ENCODE assay signal across 25 cellular contexts in genomic region chr10:28014651-28015050, GRCh38. TPM values are rescaled to one million over a fixed set of nuclear protein-coding genes. Genes with fewer than 3 reads are reported as not detected.
"Had no signal": no experiment of that assay in that cellular context is flagged by ENCODE, and none has a peak within 500 bp of the region (broad histone marks: within the 10 kb centered on the region; RNA-seq: fewer than 3 reads in every experiment).

No MANE protein-coding gene starts in this region.

- H3K4me1 Mint-ChIP-seq: endodermal cell; stimulated activated effector memory CD8-positive, alpha-beta T cell treated with anti-CD3 and anti-CD28 coated beads, Interleukin-12 subunit alpha, Interleukin-12 subunit beta, amount 100 ng/mL, for 72 hours had no signal

- H3K4me3 Mint-ChIP-seq: endodermal cell; naive thymus-derived CD8-positive, alpha-beta T cell; nephron progenitor cell; stimulated activated effector memory CD8-positive, alpha-beta T cell treated with anti-CD3 and anti-CD28 coated beads, Interleukin-12 subunit alpha, Interleukin-12 subunit beta, amount 100 ng/mL, for 72 hours had no signal

- H3K36me3 ChIP-seq: gastrocnemius medialis, lower lobe of right lung, right atrium auricular region, thoracic aorta, tibial nerve, upper lobe of left lung had no signal

- H3K27ac ChIP-seq: epithelial cell of prostate, gastrocnemius medialis, lower lobe of right lung, prostate gland, right atrium auricular region, thoracic aorta, tibial nerve, upper lobe of left lung had no signal

- H3K36me3 Mint-ChIP-seq: stimulated activated effector memory CD8-positive, alpha-beta T cell treated with anti-CD3 and anti-CD28 coated beads, Interleukin-12 subunit alpha, Interleukin-12 subunit beta, amount 100 ng/mL, for 72 hours had no signal

- H3K27ac Mint-ChIP-seq: endodermal cell; naive thymus-derived CD8-positive, alpha-beta T cell; nephron progenitor cell; stimulated activated effector memory CD8-positive, alpha-beta T cell treated with anti-CD3 and anti-CD28 coated beads, Interleukin-12 subunit alpha, Interleukin-12 subunit beta, amount 100 ng/mL, for 72 hours had no signal

- H3K4me2 ChIP-seq: smooth muscle cell had no signal

- H3K4me3 ChIP-seq: gastrocnemius medialis, lower lobe of right lung, prostate gland, right atrium auricular region, smooth muscle cell, thoracic aorta, tibial nerve, upper lobe of left lung had no signal

- ATAC-seq: esophagus mucosa; gastrocnemius medialis; left ventricle myocardium superior; lower lobe of right lung; naive thymus-derived CD8-positive, alpha-beta T cell; sciatic nerve; stimulated activated effector memory CD8-positive, alpha-beta T cell treated with anti-CD3 and anti-CD28 coated beads, Interleukin-12 subunit alpha, Interleukin-12 subunit beta, amount 100 ng/mL, for 72 hours had no signal

- H3K4me1 ChIP-seq: gastrocnemius medialis, lower lobe of right lung, prostate gland, right atrium auricular region, tibial nerve, upper lobe of left lung had no signal

- H3K27me3 ChIP-seq: gastrocnemius medialis, right atrium auricular region, tibial nerve, upper lobe of left lung had no signal

- DNase-seq: cortex of kidney; endodermal cell; foreskin fibroblast; gastrocnemius medialis; head of caudate nucleus; left ventricle myocardium superior; lower lobe of right lung; naive thymus-derived CD8-positive, alpha-beta T cell; nephron progenitor cell; nucleus accumbens; stimulated activated CD4-positive, alpha-beta T cell treated with anti-CD3 and anti-CD28 coated beads, Interleukin-12 subunit alpha, Interleukin-12 subunit beta, amount 100 ng/mL, for 4 hours; stimulated activated CD4-positive, alpha-beta T cell treated with anti-CD3 and anti-CD28 coated beads, Interleukin-2, amount 100 ng/mL, for 24 hours; stimulated activated CD4-positive, alpha-beta T cell treated with anti-CD3 and anti-CD28 coated beads, Interleukin-4, amount 100 ng/mL, for 24 hours; stimulated activated naive CD4-positive, alpha-beta T cell treated with Interleukin-2 at 50 U/mL for 16 hours; upper lobe of left lung had no signal

- H3K9me3 Mint-ChIP-seq: stimulated activated effector memory CD8-positive, alpha-beta T cell treated with anti-CD3 and anti-CD28 coated beads, Interleukin-12 subunit alpha, Interleukin-12 subunit beta, amount 100 ng/mL, for 72 hours had no signal

- H3K9me3 ChIP-seq: gastrocnemius medialis, lower lobe of right lung, prostate gland, thoracic aorta, upper lobe of left lung had no signal

RNA-seq across cellular contexts. Expression of gene ODAD2, which starts 15.8 kb away (rescaled TPM):
- total RNA-seq: gastrocnemius medialis; myocyte; naive thymus-derived CD8-positive, alpha-beta T cell had no signal
